ENCODE assay signal across 18 cellular contexts in genomic region chr20:62149532-62150235, GRCh38. TPM values are rescaled to one million over a fixed set of nuclear protein-coding genes. Genes with fewer than 3 reads are reported as not detected.
A peak's percentile ranks its signal among the peaks of the same experiment; 100 is the strongest.
DNase-seq lines count a peak whose midpoint lies in the region; ATAC-seq, FAIRE-seq and TF ChIP-seq lines count a peak whose summit lies in the region.
"Had no signal": no experiment of that assay in that cellular context is flagged by ENCODE, and none has a peak within 500 bp of the region (broad histone marks: within the 10 kb centered on the region; RNA-seq: fewer than 3 reads in every experiment).

No MANE protein-coding gene starts in this region.

- DNase-seq in bronchial epithelial cell (ENCODE audit: low read depth) (peak; percentile 89), islet precursor cell (peak; percentile 88), prostate gland (ENCODE audit: low spot score) (peak; percentile 56), WERI-Rb-1 (no peak), HAP-1 (ENCODE audit: low spot score in 2 of 2) (no peak), NCI-H2081 (lab: John Stamatoyannopoulos, UW) (no peak)
- DNase-seq: activated CD4-positive, alpha-beta T cell treated with anti-CD3 and anti-CD28 coated beads, Interleukin-2, amount 50 U/mL, for 48 hours; body of pancreas; erythroblast; naive B cell; NCI-H510A treated with DMSO at 0.1 percent for 48 hours; RPMI8226; T-helper 9 cell had no signal

- H3K9me3 ChIP-seq in HUES6 (ENCODE audit: control insufficient read depth, insufficient read depth, low read depth, low read length) (peaks cover 6% of the 10 kb centered on the region; the same call in 1 of the 2 replicates), prostate gland (no peaks in the 10 kb centered on the region), WERI-Rb-1 (ENCODE audit: severe bottlenecking) (no peaks in the 10 kb centered on the region), HAP-1 (peaks cover 2% of the 10 kb centered on the region; the same call in 1 of the 2 replicates)
- H3K9me3 ChIP-seq: body of pancreas had no signal

- H3K4me3 ChIP-seq in HUES6 (ENCODE audit: low read depth, low read length) (0 out of 2 replicates have a peak overlapping the region, but pooled peaks have one; percentile 12), bronchial epithelial cell (ENCODE audit: low read depth, low read length) (no peak overlapping the region), prostate gland (no peak overlapping the region), WERI-Rb-1 (ENCODE audit: low read depth, low read length) (no peak overlapping the region), HAP-1 (no peak overlapping the region)
- H3K4me3 ChIP-seq: body of pancreas had no signal

- no peak overlapping the region for H3K9ac ChIP-seq in HUES6 (ENCODE audit: low read length)

- WGBS in prostate gland, result 43% methylated on average over 21 of the region's 21 CpGs

- peaks cover 35% of the 10 kb centered on the region for H3K4me1 ChIP-seq in HUES6 (ENCODE audit: control insufficient read depth, insufficient read depth, low read length)
- H3K4me1 ChIP-seq in prostate gland (replicated peaks), result peaks cover 3% of the 10 kb centered on the region
- H3K4me1 ChIP-seq in HAP-1, result peaks cover 6% of the 10 kb centered on the region

- ATAC-seq in HG02798 (IDR thresholded peaks at IDR 0.05; ENCODE audit: poor library complexity, unreplicated experiment), result no peak
- ATAC-seq: body of pancreas, HCT116 had no signal

- H3K27ac ChIP-seq in HUES6 (ENCODE audit: low read depth, low read length) (no peak overlapping the region), prostate gland (no peak overlapping the region), WERI-Rb-1 (no peak overlapping the region)
- H3K27ac ChIP-seq: body of pancreas, C4-2B had no signal

- in situ Hi-C loops in HAP-1 (cut with MboI; ENCODE audit: low sequenced_read_pairs), result loop anchor here (5.0 kb wide), 1 partner anchor 137 kb away; no protein-coding TSS in a partner anchor

- peak; percentile 66 for FAIRE-seq in bronchial epithelial cell (lab: Jason Lieb, UNC)
- FAIRE-seq: G401.6 had no signal

- H3K27me3 ChIP-seq in HUES6 (ENCODE audit: control insufficient read depth, insufficient read depth, low read length) (no peaks in the 10 kb centered on the region), bronchial epithelial cell (ENCODE audit: control insufficient read depth, insufficient read depth, low read length) (no peaks in the 10 kb centered on the region), prostate gland (replicated peaks; ENCODE audit: insufficient read depth) (no peaks in the 10 kb centered on the region), WERI-Rb-1 (ENCODE audit: insufficient read depth, low read depth, severe bottlenecking) (no peaks in the 10 kb centered on the region), HAP-1 (ENCODE audit: low read depth) (no peaks in the 10 kb centered on the region)
- H3K27me3 ChIP-seq: body of pancreas had no signal

- intact Hi-C loops in prostate gland (cut with DNase I), result loop anchor here (10.0 kb wide), 1 partner anchor 235 kb away; the partner anchor contains the start of gene RPS21

- TF ChIP-seq CTCF in bronchial epithelial cell (IDR thresholded peaks at IDR 0.05; ENCODE audit: insufficient read depth, low read length, severe bottlenecking), result no peak
- TF ChIP-seq CTCF in prostate gland (IDR thresholded peaks at IDR 0.05), result no peak
- TF ChIP-seq CTCF in WERI-Rb-1 (IDR thresholded peaks at IDR 0.05; ENCODE audit: low read depth, low read length), result no peak

- TF ChIP-seq POLR2A in prostate gland (IDR thresholded peaks at IDR 0.05), result no peak

- peaks cover 37% of the 10 kb centered on the region for H3K36me3 ChIP-seq in HUES6 (ENCODE audit: control insufficient read depth, insufficient read depth, low read length)
- peaks cover 6% of the 10 kb centered on the region for H3K36me3 ChIP-seq in bronchial epithelial cell (ENCODE audit: control insufficient read depth, insufficient read depth, low read length)
- H3K36me3 ChIP-seq in prostate gland, result no peaks in the 10 kb centered on the region
- H3K36me3 ChIP-seq in WERI-Rb-1, result peaks cover 42% of the 10 kb centered on the region
- H3K36me3 ChIP-seq in HAP-1 (replicated peaks), result peaks cover 8% of the 10 kb centered on the region; the same call in 1 of the 2 replicates

RNA-seq across cellular contexts. Expression of gene SS18L1, which starts 6.1 kb away (rescaled TPM):
- total RNA-seq in bronchial epithelial cell (8.7 and 10.8 TPM in 2 replicates), prostate gland (10 to 100 TPM; 17.9 to 32.7 TPM)

RNA-seq across cellular contexts. Expression of gene PSMA7, which starts 6.5 kb away (rescaled TPM):
- total RNA-seq in bronchial epithelial cell, result 516 and 626 TPM in 2 replicates
- 100 to 1,000 TPM; 176 to 250 TPM for total RNA-seq in prostate gland

RNA-seq across cellular contexts. Expression of gene LSM14B, which starts 27.4 kb away (rescaled TPM):
- total RNA-seq in bronchial epithelial cell (64.4 and 85.8 TPM in 2 replicates), prostate gland (10 to 100 TPM; 39.7 to 87.1 TPM)

RNA-seq across cellular contexts. Expression of gene MTG2, which starts 33.1 kb away (rescaled TPM):
- 22.5 and 24.0 TPM in 2 replicates for total RNA-seq in bronchial epithelial cell
- 10 to 100 TPM; 40.0 to 53.0 TPM for total RNA-seq in prostate gland

Comparison
In these comparisons a context has a peak if more than half of its experiments do, and no peak if none do; other contexts are left out.
1. DNase-seq: peak in bronchial epithelial cell (single experiment), islet precursor cell (single experiment) and prostate gland (single experiment); none in WERI-Rb-1 (single experiment), HAP-1 (0 of 2) and NCI-H2081 (0 of 2).